ENCODE assay signal across 1 cellular context in the genomic region with DNA sequence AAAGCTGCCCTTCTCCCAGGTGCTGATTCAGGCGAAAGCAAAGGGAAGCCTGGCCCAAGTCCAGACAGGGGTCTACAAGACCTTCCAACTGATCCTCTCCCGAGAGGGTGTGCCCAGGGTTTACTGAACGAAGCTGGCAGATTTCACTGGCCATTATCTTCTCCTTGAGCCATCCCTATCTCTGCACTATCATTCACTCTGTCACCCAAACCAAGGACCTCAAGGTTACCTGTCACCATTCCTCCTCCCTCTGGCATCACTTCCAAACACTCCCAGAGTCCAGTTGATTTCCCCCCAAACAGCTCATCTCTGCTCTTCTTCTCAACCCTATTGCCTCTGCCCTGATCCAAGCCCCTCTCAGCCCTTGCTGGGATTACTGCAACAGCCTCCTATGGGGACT.
TF ChIP-seq lines count a peak whose summit lies in the region.

No MANE protein-coding gene starts in this region.

TF ChIP-seq in WTC11, 78 proteins besides CTCF, POLR2A, EP300 and RAD21 (continued from another document):
- TF ChIP-seq, protein P1, sequence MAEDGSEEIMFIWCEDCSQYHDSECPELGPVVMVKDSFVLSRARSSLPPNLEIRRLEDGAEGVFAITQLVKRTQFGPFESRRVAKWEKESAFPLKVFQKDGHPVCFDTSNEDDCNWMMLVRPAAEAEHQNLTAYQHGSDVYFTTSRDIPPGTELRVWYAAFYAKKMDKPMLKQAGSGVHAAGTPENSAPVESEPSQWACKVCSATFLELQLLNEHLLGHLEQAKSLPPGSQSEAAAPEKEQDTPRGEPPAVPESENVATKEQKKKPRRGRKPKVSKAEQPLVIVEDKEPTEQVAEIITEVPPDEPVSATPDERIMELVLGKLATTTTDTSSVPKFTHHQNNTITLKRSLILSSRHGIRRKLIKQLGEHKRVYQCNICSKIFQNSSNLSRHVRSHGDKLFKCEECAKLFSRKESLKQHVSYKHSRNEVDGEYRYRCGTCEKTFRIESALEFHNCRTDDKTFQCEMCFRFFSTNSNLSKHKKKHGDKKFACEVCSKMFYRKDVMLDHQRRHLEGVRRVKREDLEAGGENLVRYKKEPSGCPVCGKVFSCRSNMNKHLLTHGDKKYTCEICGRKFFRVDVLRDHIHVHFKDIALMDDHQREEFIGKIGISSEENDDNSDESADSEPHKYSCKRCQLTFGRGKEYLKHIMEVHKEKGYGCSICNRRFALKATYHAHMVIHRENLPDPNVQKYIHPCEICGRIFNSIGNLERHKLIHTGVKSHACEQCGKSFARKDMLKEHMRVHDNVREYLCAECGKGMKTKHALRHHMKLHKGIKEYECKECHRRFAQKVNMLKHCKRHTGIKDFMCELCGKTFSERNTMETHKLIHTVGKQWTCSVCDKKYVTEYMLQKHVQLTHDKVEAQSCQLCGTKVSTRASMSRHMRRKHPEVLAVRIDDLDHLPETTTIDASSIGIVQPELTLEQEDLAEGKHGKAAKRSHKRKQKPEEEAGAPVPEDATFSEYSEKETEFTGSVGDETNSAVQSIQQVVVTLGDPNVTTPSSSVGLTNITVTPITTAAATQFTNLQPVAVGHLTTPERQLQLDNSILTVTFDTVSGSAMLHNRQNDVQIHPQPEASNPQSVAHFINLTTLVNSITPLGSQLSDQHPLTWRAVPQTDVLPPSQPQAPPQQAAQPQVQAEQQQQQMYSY (CRISPR knock-in tag; IDR thresholded peaks at IDR 0.05): no peak
- TF ChIP-seq PRRX2 (CRISPR knock-in tag; IDR thresholded peaks at IDR 0.05): no peak
- TF ChIP-seq ZNF396 (CRISPR knock-in tag; IDR thresholded peaks at IDR 0.05; ENCODE audit: borderline replicate concordance): no peak
- TF ChIP-seq, protein P2, sequence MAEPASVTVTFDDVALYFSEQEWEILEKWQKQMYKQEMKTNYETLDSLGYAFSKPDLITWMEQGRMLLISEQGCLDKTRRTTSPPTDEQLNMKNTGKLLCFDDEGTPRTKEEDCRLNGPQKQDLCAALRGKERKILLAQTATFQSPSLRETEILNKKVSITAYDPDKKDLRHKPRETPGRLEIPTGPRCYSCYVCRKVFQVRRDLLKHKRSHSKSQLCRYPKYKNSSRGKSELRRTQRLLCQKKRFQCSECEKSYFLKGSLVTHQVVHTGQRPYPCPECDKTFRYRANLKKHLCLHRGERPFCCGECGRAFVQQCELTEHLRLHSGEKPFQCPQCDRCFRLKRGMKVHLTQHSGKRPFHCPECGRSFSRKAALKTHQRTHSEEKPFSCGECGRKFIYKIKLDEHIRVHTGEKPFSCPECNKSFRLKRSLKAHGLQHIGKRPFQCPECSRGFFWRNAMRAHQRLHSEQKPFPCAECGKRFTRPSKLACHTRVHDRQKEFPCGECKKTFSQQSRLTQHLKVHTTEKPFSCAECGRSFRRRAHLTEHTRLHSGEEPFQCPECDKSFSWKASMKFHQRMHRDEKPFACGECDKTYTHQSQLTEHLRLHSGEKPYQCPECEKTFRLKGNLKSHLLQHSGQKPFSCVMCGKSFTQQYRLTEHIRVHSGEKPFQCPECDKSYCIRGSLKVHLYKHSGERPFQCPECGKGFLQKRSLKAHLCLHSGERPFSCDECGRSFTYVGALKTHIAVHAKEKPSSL (CRISPR knock-in tag; conservative IDR thresholded peaks at IDR 0.05): no peak
- no peak for TF ChIP-seq ZNF263 (CRISPR knock-in tag; IDR thresholded peaks at IDR 0.05; ENCODE audit: low read depth)
- TF ChIP-seq, protein P3, sequence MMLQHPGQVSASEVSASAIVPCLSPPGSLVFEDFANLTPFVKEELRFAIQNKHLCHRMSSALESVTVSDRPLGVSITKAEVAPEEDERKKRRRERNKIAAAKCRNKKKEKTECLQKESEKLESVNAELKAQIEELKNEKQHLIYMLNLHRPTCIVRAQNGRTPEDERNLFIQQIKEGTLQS (CRISPR knock-in tag; conservative IDR thresholded peaks at IDR 0.05): no peak
- TF ChIP-seq ZNF423 (CRISPR knock-in tag; IDR thresholded peaks at IDR 0.05): no peak
- no peak for TF ChIP-seq NR3C1 (CRISPR knock-in tag; conservative IDR thresholded peaks at IDR 0.05; ENCODE audit: low read depth)
